Comparison of ENCODE assay signal across 8 cellular contexts in genomic region chr19:10416083-10416379, GRCh38. TPM values are rescaled to one million over a fixed set of nuclear protein-coding genes. Genes with fewer than 3 reads are reported as not detected.
A peak's percentile ranks its signal among the peaks of the same experiment; 100 is the strongest.
DNase-seq lines count a peak whose midpoint lies in the region; ATAC-seq and TF ChIP-seq lines count a peak whose summit lies in the region.

No MANE protein-coding gene starts in this region.

- no TSS peak for BruUV-seq in PC-3 (replicated peaks; lab: Mats Ljungman, UMichigan)

- intact Hi-C loops in PC-3 (cut with micrococcal nuclease), result no loop called here

- H3K4me3 ChIP-seq in GM06990 (replicated peaks; ENCODE audit: low read depth, low read length) (peak overlapping the region; percentile 66), PC-3 (ENCODE audit: low read length) (peak overlapping the region; percentile 72), parathyroid adenoma (ENCODE audit: low read depth, low read length) (peak overlapping the region; percentile 62)

- peak; percentile 44 for TF ChIP-seq POLR2A in erythroblast (IDR thresholded peaks at IDR 0.05; ENCODE audit: low read length)

- no peak overlapping the region for H3K27ac ChIP-seq in PC-3 (ENCODE audit: low read length)
- no peak overlapping the region for H3K27ac ChIP-seq in parathyroid adenoma

- CTCF ChIA-PET in PC-3 (lab: Charles Lee), result interaction anchor here (0.6 to 1.1 kb wide), 4 partner anchors 15 to 186 kb away, joined by 3 to 5 read pairs (median 3); no protein-coding TSS in a partner anchor

- H4K20me1 ChIP-seq in PC-3 (ENCODE audit: low read length), result no peaks in the 10 kb centered on the region

- H3K9me2 ChIP-seq in PC-3 (replicated peaks; ENCODE audit: low read length), result no peaks in the 10 kb centered on the region

- H3K4me2 ChIP-seq in PC-3 (ENCODE audit: low read length), result peak overlapping the region; percentile 94
- peak overlapping the region; percentile 74 for H3K4me2 ChIP-seq in parathyroid adenoma (ENCODE audit: low read length)

- H3F3A ChIP-seq in PC-3 (ENCODE audit: low read length, unreplicated experiment), result no peaks in the 10 kb centered on the region

- no peak for DNase-seq in GM06990 (ENCODE audit: extremely low read depth, insufficient read length)
- DNase-seq in PC-3, result no peak
- no peak for DNase-seq in erythroblast (lab: John Stamatoyannopoulos, UW)
- no peak for DNase-seq in NOMO-1 treated with dmso at 0.1 percent for 144 hours (lab: John Stamatoyannopoulos, UW; ENCODE audit: unreplicated experiment)
- DNase-seq in AG08396 (ENCODE audit: low spot score), result no peak
- DNase-seq in cerebellum (ENCODE audit: low spot score), result no peak

- H3K27me3 ChIP-seq in GM06990 (replicated peaks; ENCODE audit: control insufficient read depth, insufficient read depth, low read length), result no peaks in the 10 kb centered on the region
- peaks cover 39% of the 10 kb centered on the region for H3K27me3 ChIP-seq in PC-3 (ENCODE audit: low read length)
- H3K27me3 ChIP-seq in parathyroid adenoma (ENCODE audit: control insufficient read depth, insufficient read depth, low read length), result no peaks in the 10 kb centered on the region

- ATAC-seq in PC-3 (no peak; the same call in 1 of the 2 replicates), HG03442 (IDR thresholded peaks at IDR 0.05; ENCODE audit: unreplicated experiment) (no peak)

- H3K9ac ChIP-seq in PC-3 (ENCODE audit: low read length) (peak overlapping the region; percentile 57), parathyroid adenoma (no peak overlapping the region)

- POLR2A ChIA-PET in PC-3 (lab: Charles Lee; ENCODE audit: unreplicated experiment), result no interaction called here

- H2AFZ ChIP-seq in PC-3 (ENCODE audit: low read length) (peak overlapping the region; percentile 99), parathyroid adenoma (peak overlapping the region; percentile 80)

- H3K79me2 ChIP-seq in PC-3 (ENCODE audit: low read length), result no peaks in the 10 kb centered on the region
- H3K79me2 ChIP-seq in parathyroid adenoma, result no peaks in the 10 kb centered on the region

- no peak for TF ChIP-seq CTCF in GM06990 (IDR thresholded peaks at IDR 0.05; ENCODE audit: insufficient read depth, low read length, poor library complexity, severe bottlenecking)
- no peak for TF ChIP-seq CTCF in PC-3 (conservative IDR thresholded peaks at IDR 0.05; ENCODE audit: low read depth, low read length)
- no peak for TF ChIP-seq CTCF in parathyroid adenoma (IDR thresholded peaks at IDR 0.05)

- H3K9me3 ChIP-seq in PC-3 (ENCODE audit: low read length), result no peaks in the 10 kb centered on the region
- H3K9me3 ChIP-seq in parathyroid adenoma (ENCODE audit: control insufficient read depth, low read length), result no peaks in the 10 kb centered on the region

- H3K36me3 ChIP-seq in GM06990 (ENCODE audit: control insufficient read depth, insufficient read depth, low read length) (no peaks in the 10 kb centered on the region), PC-3 (ENCODE audit: low read depth, low read length) (no peaks in the 10 kb centered on the region), parathyroid adenoma (ENCODE audit: control insufficient read depth, insufficient read depth, low read length) (no peaks in the 10 kb centered on the region)

- H3K4me1 ChIP-seq in PC-3 (ENCODE audit: insufficient read depth, low read length) (peaks cover 28% of the 10 kb centered on the region), parathyroid adenoma (peaks cover 21% of the 10 kb centered on the region)

RNA-seq across cellular contexts. Expression of gene PDE4A, which starts 4.3 kb away (rescaled TPM):
- 2.8 and 3.1 TPM in 2 replicates for total RNA-seq in PC-3 (2014; rRNA removed)
- 3.3 TPM for total RNA-seq in cerebellum

RNA-seq across cellular contexts. Expression of gene CDC37, which starts 12.7 kb away (rescaled TPM):
- total RNA-seq in PC-3 (2014; rRNA removed), result 560 and 709 TPM in 2 replicates
- 41.6 TPM for total RNA-seq in cerebellum

RNA-seq across cellular contexts. Expression of gene TYK2, which starts 35.7 kb away (rescaled TPM):
- total RNA-seq in PC-3 (2014; rRNA removed) (177 and 201 TPM in 2 replicates), cerebellum (42.8 TPM)

Comparison
In these comparisons a context has a peak if more than half of its experiments do, and no peak if none do; other contexts are left out.
1. RNA of gene CDC37, which starts 12.7 kb away (total RNA-seq): 560 to 709 TPM in PC-3; 41.6 TPM in cerebellum (single experiment); every median in the first group is over 10 times any median in the second.
2. Peak in every context shown above with its lines, with median percentiles within 50 percentile points of each other: H3K4me3 ChIP-seq.